ENCODE assay signal across 14 cellular contexts in genomic region chr10:113920819-113921345, GRCh38.
DNase-seq lines count a peak whose midpoint lies in the region; ATAC-seq and TF ChIP-seq lines count a peak whose summit lies in the region.
"Had no signal": no experiment of that assay in that cellular context is flagged by ENCODE, and none has a peak within 500 bp of the region (broad histone marks: within the 10 kb centered on the region; RNA-seq: fewer than 3 reads in every experiment).

No MANE protein-coding gene starts in this region.

- peaks cover 9% of the 10 kb centered on the region for H3K27me3 Mint-ChIP-seq in stimulated activated memory B cell treated with anti-CD40 and anti-IgM and Interleukin-4, amounts not matched to agents 10 μg/mL and 1 μg/mL and 100 μg/mL, for 72 hours

- TF ChIP-seq CTCF in A673 (conservative IDR thresholded peaks at IDR 0.05; ENCODE audit: low read depth, low read length) (no peak), RWPE1 (conservative IDR thresholded peaks at IDR 0.05; ENCODE audit: low read depth) (no peak)

- no peaks in the 10 kb centered on the region for H3K36me3 ChIP-seq in A673 (ENCODE audit: insufficient read depth, low read length, poor library complexity, severe bottlenecking)
- H3K36me3 ChIP-seq: SJSA1 had no signal

- H3K4me1 ChIP-seq in A673 (ENCODE audit: insufficient read depth, low read length, poor library complexity, severe bottlenecking), result peaks cover 20% of the 10 kb centered on the region

- peaks cover 9% of the 10 kb centered on the region for H3K9me3 ChIP-seq in A673 (ENCODE audit: low read depth, low read length, poor library complexity, severe bottlenecking)

- peaks cover 5% of the 10 kb centered on the region for H3K9me3 Mint-ChIP-seq in stimulated activated memory B cell treated with anti-CD40 and anti-IgM and Interleukin-4, amounts not matched to agents 10 μg/mL and 1 μg/mL and 100 μg/mL, for 72 hours

- BruUV-seq in A673 (replicated peaks; lab: Mats Ljungman, UMichigan), result no TSS peak

- H3K36me3 Mint-ChIP-seq in stimulated activated memory B cell treated with anti-CD40 and anti-IgM and Interleukin-4, amounts not matched to agents 10 μg/mL and 1 μg/mL and 100 μg/mL, for 72 hours, result peaks cover 9% of the 10 kb centered on the region

- H3K4me3 ChIP-seq in A673 (ENCODE audit: low read depth, low read length, poor library complexity, severe bottlenecking), result no peak overlapping the region
- H3K4me3 ChIP-seq: SJSA1 had no signal

- CTCF ChIA-PET in A673 (lab: Charles Lee) (no interaction called here), RWPE1 (lab: Yijun Ruan, JAX) (interaction anchor here (0.7 kb wide), 1 partner anchor 169 kb away, joined by 5 read pairs; the partner anchor contains the start of gene PLEKHS1)

- peaks cover 19% of the 10 kb centered on the region for H3K4me1 Mint-ChIP-seq in stimulated activated memory B cell treated with anti-CD40 and anti-IgM and Interleukin-4, amounts not matched to agents 10 μg/mL and 1 μg/mL and 100 μg/mL, for 72 hours
- H3K4me1 Mint-ChIP-seq: CD4-positive, alpha-beta memory T cell had no signal

- H3K4me3 Mint-ChIP-seq in stimulated activated memory B cell treated with anti-CD40 and anti-IgM and Interleukin-4, amounts not matched to agents 10 μg/mL and 1 μg/mL and 100 μg/mL, for 72 hours, result no peak overlapping the region
- H3K4me3 Mint-ChIP-seq: CD4-positive, alpha-beta memory T cell had no signal

- H3K27ac Mint-ChIP-seq in stimulated activated memory B cell treated with anti-CD40 and anti-IgM and Interleukin-4, amounts not matched to agents 10 μg/mL and 1 μg/mL and 100 μg/mL, for 72 hours, result no peak overlapping the region
- H3K27ac Mint-ChIP-seq: CD4-positive, alpha-beta memory T cell had no signal

- POLR2A ChIA-PET in A673 (lab: Charles Lee; ENCODE audit: low non-redundant PET), result no interaction called here
- POLR2A ChIA-PET in RWPE1 (lab: Yijun Ruan, JAX; ENCODE audit: low non-redundant PET), result interaction anchor here (0.5 kb wide), 1 partner anchor 136 kb away, joined by 3 read pairs; no protein-coding TSS in a partner anchor

- H3K27ac ChIP-seq in A673 (ENCODE audit: low read depth, low read length, poor library complexity, severe bottlenecking), result peak overlapping the region; percentile 39
- no peak overlapping the region for H3K27ac ChIP-seq in RWPE1
- H3K27ac ChIP-seq: SJSA1 had no signal

- DNase-seq in A673 (ENCODE audit: low spot score) (no peak), RWPE1 (ENCODE audit: low spot score) (peak; percentile 41), amniotic epithelial cell (ENCODE audit: low read depth) (peak; percentile 24), iris pigment epithelial cell (ENCODE audit: low read depth) (peak; percentile 9), dedifferentiated amniotic fluid mesenchymal stem cell (ENCODE audit: extremely low spot score) (no peak), NCI-H345 (lab: John Stamatoyannopoulos, UW) (no peak)
- DNase-seq: CD4-positive, alpha-beta memory T cell; GOT3; KG1; NCI-H1436; NCI-H1930; NCI-H526 had no signal

- no peak for ATAC-seq in stimulated activated memory B cell treated with anti-CD40 and anti-IgM and Interleukin-4, amounts not matched to agents 10 μg/mL and 1 μg/mL and 100 μg/mL, for 72 hours

- no peaks in the 10 kb centered on the region for H3K27me3 ChIP-seq in A673 (replicated peaks; ENCODE audit: insufficient read depth, low read depth, low read length, poor library complexity)
- H3K27me3 ChIP-seq: SJSA1 had no signal

- intact Hi-C loops in A673 (cut with micrococcal nuclease; ENCODE audit: unreplicated experiment), result no loop called here

Comparison
In these comparisons a context has a peak if more than half of its experiments do, and no peak if none do; other contexts are left out.
1. DNase-seq: peak in RWPE1 (single experiment), amniotic epithelial cell (single experiment) and iris pigment epithelial cell (single experiment); none in A673 (single experiment), dedifferentiated amniotic fluid mesenchymal stem cell (single experiment) and NCI-H345 (single experiment).